18 cellular contexts compared by ENCODE assay signal in genomic region chr7:46296526-46296925, GRCh38.
DNase-seq lines count a peak whose midpoint lies in the region; ATAC-seq, FAIRE-seq and TF ChIP-seq lines count a peak whose summit lies in the region.
"Had no signal": no experiment of that assay in that cellular context is flagged by ENCODE, and none has a peak within 500 bp of the region (broad histone marks: within the 10 kb centered on the region; RNA-seq: fewer than 3 reads in every experiment).

No MANE protein-coding gene starts in this region.

- CTCF ChIA-PET in A549 (lab: Yijun Ruan, JAX) = interaction anchor here (0.7 kb wide), 1 partner anchor 376 kb away, joined by 3 read pairs; the partner anchor contains the start of gene IGFBP3

- H3K4me2 ChIP-seq in A549 = no peak overlapping the region

- WGBS in A549 (ENCODE audit: missing lambda C conversion rate) = 94% methylated on average over 1 of the region's 1 CpG

- POLR2A ChIA-PET in A549 (lab: Yijun Ruan, JAX) = no interaction called here

- H3K27ac ChIP-seq in A549 = no peak overlapping the region
- H3K27ac ChIP-seq in epithelial cell of prostate = peak overlapping the region; percentile 18
- H3K27ac ChIP-seq: GM23248 had no signal

- H3K4me3 ChIP-seq in A549 = no peak overlapping the region
- H3K4me3 ChIP-seq: GM23248 had no signal

- no peak for TF ChIP-seq POLR2A in A549 (IDR thresholded peaks at IDR 0.05; ENCODE audit: low read length)
- TF ChIP-seq POLR2A in H54 (IDR thresholded peaks at IDR 0.05; ENCODE audit: low read depth, low read length) = no peak

- FAIRE-seq in A549 (lab: Jason Lieb, UNC) (peak; percentile 74), H54 (lab: Jason Lieb, UNC) (peak; percentile 53)
- FAIRE-seq: GM12892, H1 had no signal

- no peak for DNase-seq in A549 (ENCODE audit: low read depth in 1 of 2, low spot score in 1 of 2)
- no peak for DNase-seq in H54 (ENCODE audit: insufficient read length, low spot score)
- no peak for DNase-seq in epithelial cell of prostate (ENCODE audit: low read depth, low spot score)
- no peak for DNase-seq in activated CD4-positive, CD25-positive, alpha-beta regulatory T cell (lab: John Stamatoyannopoulos, UW)
- no peak for DNase-seq in T1000 (lab: John Stamatoyannopoulos, UW)
- DNase-seq: 8988T; C1 segment of cervical spinal cord; Calu3; CD4-positive, alpha-beta memory T cell; COR-L47; DMS53; DMS79 treated with DMSO at 0.1 percent for 48 hours; GM23248; H9 had no signal

- no peak for TF ChIP-seq RAD21 in A549 (conservative IDR thresholded peaks at IDR 0.05 in 1 of 2, IDR thresholded peaks at IDR 0.05 in 1 of 2)

- peaks cover 5% of the 10 kb centered on the region; the same call in 2 of the 3 replicates for H3K4me1 ChIP-seq in A549

- ATAC-seq in A549 (no peak), HG02884 (IDR thresholded peaks at IDR 0.05; ENCODE audit: unreplicated experiment) (no peak)
- ATAC-seq: HCT116 had no signal

- TF ChIP-seq EP300 in A549 (IDR thresholded peaks at IDR 0.05) = no peak

- no peak for TF ChIP-seq CTCF in A549 (IDR thresholded peaks at IDR 0.05)

- H3K9me3 ChIP-seq in A549 = peaks cover 21% of the 10 kb centered on the region; the same call in 2 of the 3 replicates

TF ChIP-seq in A549, 52 proteins besides CTCF, POLR2A, EP300 and RAD21:
- no peak for TF ChIP-seq HOXB13 (CRISPR knock-in tag; IDR thresholded peaks at IDR 0.05; ENCODE audit: low read depth)
- no peak for TF ChIP-seq SMC3 (IDR thresholded peaks at IDR 0.05)
- no peak for TF ChIP-seq ESRRA (IDR thresholded peaks at IDR 0.05; ENCODE audit: borderline replicate concordance, low read length)
- TF ChIP-seq HEYL (CRISPR knock-in tag; IDR thresholded peaks at IDR 0.05) = no peak
- no peak for TF ChIP-seq FOSB (CRISPR knock-in tag; IDR thresholded peaks at IDR 0.05)
- TF ChIP-seq RCOR1 (IDR thresholded peaks at IDR 0.05; ENCODE audit: low read depth, low read length) = no peak
- no peak for TF ChIP-seq HES2 (IDR thresholded peaks at IDR 0.05)
- no peak for TF ChIP-seq PHF8 (IDR thresholded peaks at IDR 0.05; ENCODE audit: borderline replicate concordance, low read depth)
- no peak for TF ChIP-seq HOXA7 (CRISPR knock-in tag; IDR thresholded peaks at IDR 0.05)
- no peak for TF ChIP-seq FOXS1 (CRISPR knock-in tag; IDR thresholded peaks at IDR 0.05)
- no peak for TF ChIP-seq E2F6 (IDR thresholded peaks at IDR 0.05; ENCODE audit: borderline replicate concordance, low read depth)
- TF ChIP-seq ATOH8 (CRISPR knock-in tag; IDR thresholded peaks at IDR 0.05; ENCODE audit: low read depth) = no peak
- TF ChIP-seq, protein P1, sequence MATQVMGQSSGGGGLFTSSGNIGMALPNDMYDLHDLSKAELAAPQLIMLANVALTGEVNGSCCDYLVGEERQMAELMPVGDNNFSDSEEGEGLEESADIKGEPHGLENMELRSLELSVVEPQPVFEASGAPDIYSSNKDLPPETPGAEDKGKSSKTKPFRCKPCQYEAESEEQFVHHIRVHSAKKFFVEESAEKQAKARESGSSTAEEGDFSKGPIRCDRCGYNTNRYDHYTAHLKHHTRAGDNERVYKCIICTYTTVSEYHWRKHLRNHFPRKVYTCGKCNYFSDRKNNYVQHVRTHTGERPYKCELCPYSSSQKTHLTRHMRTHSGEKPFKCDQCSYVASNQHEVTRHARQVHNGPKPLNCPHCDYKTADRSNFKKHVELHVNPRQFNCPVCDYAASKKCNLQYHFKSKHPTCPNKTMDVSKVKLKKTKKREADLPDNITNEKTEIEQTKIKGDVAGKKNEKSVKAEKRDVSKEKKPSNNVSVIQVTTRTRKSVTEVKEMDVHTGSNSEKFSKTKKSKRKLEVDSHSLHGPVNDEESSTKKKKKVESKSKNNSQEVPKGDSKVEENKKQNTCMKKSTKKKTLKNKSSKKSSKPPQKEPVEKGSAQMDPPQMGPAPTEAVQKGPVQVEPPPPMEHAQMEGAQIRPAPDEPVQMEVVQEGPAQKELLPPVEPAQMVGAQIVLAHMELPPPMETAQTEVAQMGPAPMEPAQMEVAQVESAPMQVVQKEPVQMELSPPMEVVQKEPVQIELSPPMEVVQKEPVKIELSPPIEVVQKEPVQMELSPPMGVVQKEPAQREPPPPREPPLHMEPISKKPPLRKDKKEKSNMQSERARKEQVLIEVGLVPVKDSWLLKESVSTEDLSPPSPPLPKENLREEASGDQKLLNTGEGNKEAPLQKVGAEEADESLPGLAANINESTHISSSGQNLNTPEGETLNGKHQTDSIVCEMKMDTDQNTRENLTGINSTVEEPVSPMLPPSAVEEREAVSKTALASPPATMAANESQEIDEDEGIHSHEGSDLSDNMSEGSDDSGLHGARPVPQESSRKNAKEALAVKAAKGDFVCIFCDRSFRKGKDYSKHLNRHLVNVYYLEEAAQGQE (IDR thresholded peaks at IDR 0.05) = no peak
- no peak for TF ChIP-seq TFCP2L1 (CRISPR knock-in tag; IDR thresholded peaks at IDR 0.05)
- TF ChIP-seq ZNF302 (CRISPR knock-in tag; IDR thresholded peaks at IDR 0.05) = no peak
- no peak for TF ChIP-seq EHF (CRISPR knock-in tag; IDR thresholded peaks at IDR 0.05)
- no peak for TF ChIP-seq KDM1A (IDR thresholded peaks at IDR 0.05; ENCODE audit: low read depth)
TF ChIP-seq in A549: peak in this region for 0.
